1 cellular context compared by ENCODE assay signal in the genomic region with DNA sequence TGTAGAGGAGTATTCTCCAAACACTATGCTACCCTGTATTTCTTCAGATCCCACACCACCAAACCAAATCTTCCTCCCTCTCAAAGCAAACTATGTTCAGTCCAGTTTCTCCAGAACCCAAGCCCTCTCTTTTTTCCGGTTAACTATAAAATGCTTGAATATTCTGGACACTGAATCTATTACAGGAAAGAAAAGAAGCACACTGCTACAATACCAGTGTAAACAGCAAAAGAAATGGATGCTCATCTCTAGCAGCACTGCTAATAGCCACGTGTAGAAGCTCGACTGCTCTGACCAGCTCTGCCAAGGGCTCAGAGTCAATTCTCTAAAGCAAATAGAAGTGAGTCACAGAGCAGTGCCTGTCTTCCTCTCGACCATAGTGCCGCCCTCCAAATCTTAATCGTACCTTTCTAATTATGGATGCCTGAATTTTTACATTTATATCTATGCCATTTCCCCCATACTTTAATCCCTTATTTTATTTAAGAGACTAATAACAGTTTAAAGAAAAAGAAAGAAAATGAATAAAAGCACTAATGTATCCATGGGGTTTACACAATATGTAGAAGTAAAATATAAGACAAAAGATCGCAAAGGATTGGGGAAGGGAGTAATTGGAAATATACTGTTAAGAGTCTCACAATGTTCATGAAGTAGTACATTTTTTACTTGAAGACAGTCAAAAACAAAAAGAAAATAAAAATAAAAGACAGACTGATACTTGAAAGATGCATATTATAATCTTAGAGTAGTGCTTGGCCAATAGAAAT.
TF ChIP-seq lines count a peak whose summit lies in the region.

No MANE protein-coding gene starts in this region.

TF ChIP-seq in GM23338, 12 proteins besides CTCF, POLR2A, EP300 and RAD21 (continued from another document):
- TF ChIP-seq, protein P1, sequence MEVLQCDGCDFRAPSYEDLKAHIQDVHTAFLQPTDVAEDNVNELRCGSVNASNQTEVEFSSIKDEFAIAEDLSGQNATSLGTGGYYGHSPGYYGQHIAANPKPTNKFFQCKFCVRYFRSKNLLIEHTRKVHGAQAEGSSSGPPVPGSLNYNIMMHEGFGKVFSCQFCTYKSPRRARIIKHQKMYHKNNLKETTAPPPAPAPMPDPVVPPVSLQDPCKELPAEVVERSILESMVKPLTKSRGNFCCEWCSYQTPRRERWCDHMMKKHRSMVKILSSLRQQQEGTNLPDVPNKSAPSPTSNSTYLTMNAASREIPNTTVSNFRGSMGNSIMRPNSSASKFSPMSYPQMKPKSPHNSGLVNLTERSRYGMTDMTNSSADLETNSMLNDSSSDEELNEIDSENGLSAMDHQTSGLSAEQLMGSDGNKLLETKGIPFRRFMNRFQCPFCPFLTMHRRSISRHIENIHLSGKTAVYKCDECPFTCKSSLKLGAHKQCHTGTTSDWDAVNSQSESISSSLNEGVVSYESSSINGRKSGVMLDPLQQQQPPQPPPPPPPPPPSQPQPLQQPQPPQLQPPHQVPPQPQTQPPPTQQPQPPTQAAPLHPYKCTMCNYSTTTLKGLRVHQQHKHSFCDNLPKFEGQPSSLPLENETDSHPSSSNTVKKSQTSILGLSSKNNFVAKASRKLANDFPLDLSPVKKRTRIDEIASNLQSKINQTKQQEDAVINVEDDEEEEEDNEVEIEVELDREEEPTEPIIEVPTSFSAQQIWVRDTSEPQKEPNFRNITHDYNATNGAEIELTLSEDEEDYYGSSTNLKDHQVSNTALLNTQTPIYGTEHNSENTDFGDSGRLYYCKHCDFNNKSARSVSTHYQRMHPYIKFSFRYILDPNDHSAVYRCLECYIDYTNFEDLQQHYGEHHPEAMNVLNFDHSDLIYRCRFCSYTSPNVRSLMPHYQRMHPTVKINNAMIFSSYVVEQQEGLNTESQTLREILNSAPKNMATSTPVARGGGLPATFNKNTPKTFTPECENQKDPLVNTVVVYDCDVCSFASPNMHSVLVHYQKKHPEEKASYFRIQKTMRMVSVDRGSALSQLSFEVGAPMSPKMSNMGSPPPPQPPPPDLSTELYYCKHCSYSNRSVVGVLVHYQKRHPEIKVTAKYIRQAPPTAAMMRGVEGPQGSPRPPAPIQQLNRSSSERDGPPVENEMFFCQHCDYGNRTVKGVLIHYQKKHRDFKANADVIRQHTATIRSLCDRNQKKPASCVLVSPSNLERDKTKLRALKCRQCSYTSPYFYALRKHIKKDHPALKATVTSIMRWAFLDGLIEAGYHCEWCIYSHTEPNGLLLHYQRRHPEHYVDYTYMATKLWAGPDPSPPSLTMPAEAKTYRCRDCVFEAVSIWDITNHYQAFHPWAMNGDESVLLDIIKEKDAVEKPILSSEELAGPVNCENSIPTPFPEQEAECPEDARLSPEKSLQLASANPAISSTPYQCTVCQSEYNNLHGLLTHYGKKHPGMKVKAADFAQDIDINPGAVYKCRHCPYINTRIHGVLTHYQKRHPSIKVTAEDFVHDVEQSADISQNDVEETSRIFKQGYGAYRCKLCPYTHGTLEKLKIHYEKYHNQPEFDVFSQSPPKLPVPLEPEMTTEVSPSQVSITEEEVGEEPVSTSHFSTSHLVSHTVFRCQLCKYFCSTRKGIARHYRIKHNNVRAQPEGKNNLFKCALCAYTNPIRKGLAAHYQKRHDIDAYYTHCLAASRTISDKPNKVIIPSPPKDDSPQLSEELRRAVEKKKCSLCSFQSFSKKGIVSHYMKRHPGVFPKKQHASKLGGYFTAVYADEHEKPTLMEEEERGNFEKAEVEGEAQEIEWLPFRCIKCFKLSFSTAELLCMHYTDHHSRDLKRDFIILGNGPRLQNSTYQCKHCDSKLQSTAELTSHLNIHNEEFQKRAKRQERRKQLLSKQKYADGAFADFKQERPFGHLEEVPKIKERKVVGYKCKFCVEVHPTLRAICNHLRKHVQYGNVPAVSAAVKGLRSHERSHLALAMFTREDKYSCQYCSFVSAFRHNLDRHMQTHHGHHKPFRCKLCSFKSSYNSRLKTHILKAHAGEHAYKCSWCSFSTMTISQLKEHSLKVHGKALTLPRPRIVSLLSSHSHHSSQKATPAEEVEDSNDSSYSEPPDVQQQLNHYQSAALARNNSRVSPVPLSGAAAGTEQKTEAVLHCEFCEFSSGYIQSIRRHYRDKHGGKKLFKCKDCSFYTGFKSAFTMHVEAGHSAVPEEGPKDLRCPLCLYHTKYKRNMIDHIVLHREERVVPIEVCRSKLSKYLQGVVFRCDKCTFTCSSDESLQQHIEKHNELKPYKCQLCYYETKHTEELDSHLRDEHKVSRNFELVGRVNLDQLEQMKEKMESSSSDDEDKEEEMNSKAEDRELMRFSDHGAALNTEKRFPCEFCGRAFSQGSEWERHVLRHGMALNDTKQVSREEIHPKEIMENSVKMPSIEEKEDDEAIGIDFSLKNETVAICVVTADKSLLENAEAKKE (CRISPR knock-in tag; IDR thresholded peaks at IDR 0.05), result no peak
TF ChIP-seq in GM23338: peak in this region for 0.
